In the genomic region with DNA sequence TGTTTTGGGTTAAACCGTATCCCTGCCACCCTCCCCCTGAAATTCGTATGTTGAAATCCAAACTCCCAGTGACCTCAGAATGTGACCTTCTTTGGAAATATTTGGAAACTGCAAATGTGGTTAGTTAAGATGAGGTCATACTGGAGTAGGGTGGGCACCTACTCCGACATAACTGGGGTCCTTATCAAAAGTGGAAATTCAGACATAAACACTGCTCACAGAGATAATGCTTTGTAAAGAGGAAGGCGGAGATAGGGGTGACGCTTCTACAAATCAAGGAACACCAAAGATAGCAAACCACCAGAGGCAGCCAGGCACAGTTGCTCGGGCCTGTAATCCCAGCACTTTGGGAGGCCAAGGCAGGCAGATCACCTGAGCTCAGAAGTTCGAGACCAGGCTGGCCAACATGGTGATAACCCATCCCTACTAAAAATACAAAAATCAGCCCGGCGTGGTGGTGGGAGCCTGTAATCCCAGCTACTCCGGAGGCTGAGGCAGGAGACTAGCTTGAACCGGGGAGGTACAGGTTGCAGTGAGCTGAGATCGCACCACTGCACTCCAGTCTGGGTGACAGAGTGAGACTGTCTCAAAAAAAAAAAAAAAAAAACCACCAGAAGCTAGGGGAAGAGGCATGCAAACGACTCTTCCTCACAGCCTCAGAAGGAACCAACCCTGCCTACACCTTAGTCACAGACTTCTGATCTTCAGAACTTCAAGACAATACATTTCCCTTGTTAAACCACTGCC, we compare ENCODE assay signal across 1 cellular context.
TF ChIP-seq lines count a peak whose summit lies in the region.

No MANE protein-coding gene starts in this region.

TF ChIP-seq in SK-N-SH, 30 proteins besides CTCF, POLR2A, EP300 and RAD21 (continued from another document):
- TF ChIP-seq, protein P1, sequence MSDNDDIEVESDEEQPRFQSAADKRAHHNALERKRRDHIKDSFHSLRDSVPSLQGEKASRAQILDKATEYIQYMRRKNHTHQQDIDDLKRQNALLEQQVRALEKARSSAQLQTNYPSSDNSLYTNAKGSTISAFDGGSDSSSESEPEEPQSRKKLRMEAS (IDR thresholded peaks at IDR 0.05; ENCODE audit: low read depth) = no peak
- TF ChIP-seq TAF1 (IDR thresholded peaks at IDR 0.05; ENCODE audit: borderline replicate concordance, low read depth, low read length) (no peak), FOSL2 (IDR thresholded peaks at IDR 0.05; ENCODE audit: borderline replicate concordance, low read depth) (no peak)
- TF ChIP-seq, protein P2, sequence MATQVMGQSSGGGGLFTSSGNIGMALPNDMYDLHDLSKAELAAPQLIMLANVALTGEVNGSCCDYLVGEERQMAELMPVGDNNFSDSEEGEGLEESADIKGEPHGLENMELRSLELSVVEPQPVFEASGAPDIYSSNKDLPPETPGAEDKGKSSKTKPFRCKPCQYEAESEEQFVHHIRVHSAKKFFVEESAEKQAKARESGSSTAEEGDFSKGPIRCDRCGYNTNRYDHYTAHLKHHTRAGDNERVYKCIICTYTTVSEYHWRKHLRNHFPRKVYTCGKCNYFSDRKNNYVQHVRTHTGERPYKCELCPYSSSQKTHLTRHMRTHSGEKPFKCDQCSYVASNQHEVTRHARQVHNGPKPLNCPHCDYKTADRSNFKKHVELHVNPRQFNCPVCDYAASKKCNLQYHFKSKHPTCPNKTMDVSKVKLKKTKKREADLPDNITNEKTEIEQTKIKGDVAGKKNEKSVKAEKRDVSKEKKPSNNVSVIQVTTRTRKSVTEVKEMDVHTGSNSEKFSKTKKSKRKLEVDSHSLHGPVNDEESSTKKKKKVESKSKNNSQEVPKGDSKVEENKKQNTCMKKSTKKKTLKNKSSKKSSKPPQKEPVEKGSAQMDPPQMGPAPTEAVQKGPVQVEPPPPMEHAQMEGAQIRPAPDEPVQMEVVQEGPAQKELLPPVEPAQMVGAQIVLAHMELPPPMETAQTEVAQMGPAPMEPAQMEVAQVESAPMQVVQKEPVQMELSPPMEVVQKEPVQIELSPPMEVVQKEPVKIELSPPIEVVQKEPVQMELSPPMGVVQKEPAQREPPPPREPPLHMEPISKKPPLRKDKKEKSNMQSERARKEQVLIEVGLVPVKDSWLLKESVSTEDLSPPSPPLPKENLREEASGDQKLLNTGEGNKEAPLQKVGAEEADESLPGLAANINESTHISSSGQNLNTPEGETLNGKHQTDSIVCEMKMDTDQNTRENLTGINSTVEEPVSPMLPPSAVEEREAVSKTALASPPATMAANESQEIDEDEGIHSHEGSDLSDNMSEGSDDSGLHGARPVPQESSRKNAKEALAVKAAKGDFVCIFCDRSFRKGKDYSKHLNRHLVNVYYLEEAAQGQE (IDR thresholded peaks at IDR 0.05; ENCODE audit: low read depth, low read length) = no peak
TF ChIP-seq in SK-N-SH: peak in this region for 0.
